In the genomic region with DNA sequence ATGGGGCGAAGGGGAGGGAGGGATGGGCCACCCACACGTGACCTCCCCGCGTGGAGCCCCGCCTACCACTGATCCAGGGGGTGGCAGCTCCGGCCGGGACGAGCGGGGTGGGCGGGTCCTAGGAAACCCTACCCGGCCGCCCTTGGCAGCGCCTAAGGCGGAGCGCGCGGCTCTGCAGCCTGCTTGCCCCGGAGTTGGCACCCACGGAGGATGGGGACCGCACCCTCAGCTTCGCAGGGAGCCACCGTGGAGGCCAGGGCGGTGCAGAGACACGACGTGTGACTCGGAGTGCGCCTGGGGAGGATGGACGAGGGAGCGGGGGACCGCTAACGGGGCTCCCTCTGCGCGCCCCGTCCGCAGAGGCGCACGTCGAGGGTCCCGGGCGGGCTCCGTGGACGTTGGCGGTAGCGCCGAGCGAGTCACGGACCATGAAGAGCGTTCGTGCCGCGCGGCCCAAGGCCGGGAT, we compare ENCODE assay signal across 8 cellular contexts. TPM values are rescaled to one million over a fixed set of nuclear protein-coding genes. Genes with fewer than 3 reads are reported as not detected.
DNase-seq lines count a peak whose midpoint lies in the region; ATAC-seq and TF ChIP-seq lines count a peak whose summit lies in the region.

RGS9BP (plus strand) TSS at position 129 of the 466 bp plus-strand sequence. CDS start 416 bp downstream, outside the sequence.

- no TSS peak for BruUV-seq in PC-3 (replicated peaks; lab: Mats Ljungman, UMichigan)

- POLR2A ChIA-PET in PC-3 (lab: Charles Lee; ENCODE audit: unreplicated experiment), result no interaction called here

- H3K27ac Mint-ChIP-seq in naive B cell, result peak within 1 kb of the TSS in 5 of 6 donors; percentile 44 to 87 (median 71)

- 2 to 4% (median 2%) methylated on average over 9 to 53 of the region's 53 CpGs for WGBS in stomach, 5 donors

- H3K27me3 Mint-ChIP-seq in naive B cell, result peaks cover 9 to 29% (median 16%) of the 10 kb centered on the region in 3 donors

- H3K79me2 ChIP-seq in PC-3 (ENCODE audit: low read length) (peaks cover 40% of the 10 kb centered on the region), fibroblast of lung (ENCODE audit: control insufficient read depth, insufficient read depth, low read length) (peaks cover 31% of the 10 kb centered on the region)

- TF ChIP-seq POLR2A in stomach (IDR thresholded peaks at IDR 0.05), result no peak

- H3K36me3 ChIP-seq in PC-3 (ENCODE audit: low read depth, low read length) (no peaks in the 10 kb centered on the region), fibroblast of lung (ENCODE audit: control insufficient read depth, insufficient read depth, low read length) (no peaks in the 10 kb centered on the region), stomach (no peaks in the 10 kb centered on the region)

- H3K9ac ChIP-seq in PC-3 (ENCODE audit: low read length) (peak within 1 kb of the TSS; percentile 79), fibroblast of lung (ENCODE audit: insufficient read depth, low read length) (peak within 1 kb of the TSS; percentile 72)

- H4K20me1 ChIP-seq in PC-3 (ENCODE audit: low read length) (peaks cover 7% of the 10 kb centered on the region; the same call in 1 of the 2 replicates), fibroblast of lung (ENCODE audit: control insufficient read depth, extremely low read depth, insufficient read depth, low read length) (no peaks in the 10 kb centered on the region)

- CTCF ChIA-PET in PC-3 (lab: Charles Lee), result no interaction called here

- H3K4me1 ChIP-seq in PC-3 (ENCODE audit: insufficient read depth, low read length), result peaks cover 10% of the 10 kb centered on the region; the same call in 1 of the 2 replicates
- no peaks in the 10 kb centered on the region for H3K4me1 ChIP-seq in fibroblast of lung (ENCODE audit: control insufficient read depth, extremely low read depth, insufficient read depth, low read length)
- H3K4me1 ChIP-seq in stomach, result peaks cover 32 to 52% (median 43%) of the 10 kb centered on the region in 4 donors

- H2AFZ ChIP-seq in PC-3 (ENCODE audit: low read length) (peak within 1 kb of the TSS; percentile 99), fibroblast of lung (ENCODE audit: low read length) (peak within 1 kb of the TSS; percentile 98)

- no peaks in the 10 kb centered on the region for H3F3A ChIP-seq in PC-3 (ENCODE audit: low read length, unreplicated experiment)

- H3K4me1 Mint-ChIP-seq in naive B cell, result peaks cover 22 to 39% (median 38%) of the 10 kb centered on the region in 3 donors

- peak within 1 kb of the TSS; percentile 97 for H3K4me3 ChIP-seq in HL-60 (replicated peaks; ENCODE audit: insufficient read depth, low read length)
- peak within 1 kb of the TSS; percentile 91 for H3K4me3 ChIP-seq in PC-3 (ENCODE audit: low read length)
- H3K4me3 ChIP-seq in fibroblast of lung (replicated peaks in 1 of 4; ENCODE audit: control extremely low read depth in 1 of 4, insufficient read depth in 1 of 4, low read depth in 3 of 4, low read length in 4 of 4), result peak within 1 kb of the TSS; percentile 83 to 94 (median 88)
- peak within 1 kb of the TSS; percentile 92 to 100 (median 98) for H3K4me3 ChIP-seq in stomach

- TF ChIP-seq CTCF in HL-60 (IDR thresholded peaks at IDR 0.05; ENCODE audit: insufficient read depth, low read length) (no peak), PC-3 (conservative IDR thresholded peaks at IDR 0.05; ENCODE audit: low read depth, low read length) (no peak), fibroblast of lung (conservative IDR thresholded peaks at IDR 0.05 in 1 of 2, IDR thresholded peaks at IDR 0.05 in 1 of 2; ENCODE audit: low read depth in 1 of 2, low read length in 2 of 2) (no peak), stomach (IDR thresholded peaks at IDR 0.05) (no peak)

- H3K27me3 ChIP-seq in HL-60 (ENCODE audit: insufficient read depth, poor library complexity, severe bottlenecking) (peaks cover 11% of the 10 kb centered on the region), PC-3 (ENCODE audit: low read length) (no peaks in the 10 kb centered on the region), fibroblast of lung (ENCODE audit: control insufficient read depth, insufficient read depth, low read length) (peaks cover 24% of the 10 kb centered on the region), stomach (peaks cover 0 to 27% (median 19%) of the 10 kb centered on the region in 3 donors)

- no peak for TF ChIP-seq EP300 in stomach (IDR thresholded peaks at IDR 0.05)

- DNase-seq in GM04504 (ENCODE audit: low read depth), result peak; percentile 51
- peak; percentile 54 to 71 for DNase-seq in HL-60 (ENCODE audit: low read depth in 1 of 2, low spot score in 1 of 2)
- DNase-seq in PC-3, result peak; percentile 61
- DNase-seq in activated T-helper 1 cell treated with anti-CD3 and anti-CD28 coated beads, Interleukin-2, amount 50 U/mL, for 16 hours (ENCODE audit: low read depth in 1 of 2, low spot score in 1 of 2), result peak; percentile 26 to 39
- peak; percentile 45 to 72 for DNase-seq in fibroblast of lung (ENCODE audit: low read depth in 2 of 2)
- no peak for DNase-seq in naive B cell
- peak; percentile 83 for DNase-seq in stomach

- no peaks in the 10 kb centered on the region for H3K9me3 ChIP-seq in PC-3 (ENCODE audit: low read length)
- H3K9me3 ChIP-seq in fibroblast of lung (ENCODE audit: control insufficient read depth, insufficient read depth, low read depth, low read length), result no peaks in the 10 kb centered on the region
- no peaks in the 10 kb centered on the region for H3K9me3 ChIP-seq in stomach

- H3K27ac ChIP-seq in HL-60 (replicated peaks) (peak within 1 kb of the TSS; percentile 72), PC-3 (ENCODE audit: low read length) (peak within 1 kb of the TSS; percentile 36; the same call in 1 of the 2 replicates), fibroblast of lung (ENCODE audit: insufficient read depth, low read length) (peak within 1 kb of the TSS; percentile 71), stomach (peak within 1 kb of the TSS; percentile 86 to 95 (median 92))

- intact Hi-C loops in PC-3 (cut with micrococcal nuclease) (no loop called here), stomach (cut with DNase I; ENCODE audit: low total_unique reads) (no loop called here)

- H3K9me3 Mint-ChIP-seq in naive B cell, result no peaks in the 10 kb centered on the region

- H3K36me3 Mint-ChIP-seq in naive B cell, result no peaks in the 10 kb centered on the region

- H3K9me2 ChIP-seq in PC-3 (replicated peaks; ENCODE audit: low read length), result no peaks in the 10 kb centered on the region

- H3K4me3 Mint-ChIP-seq in naive B cell, result peak within 1 kb of the TSS; percentile 87 to 99 (median 92)

- ATAC-seq in PC-3 (peak; percentile 73), naive B cell (ENCODE audit: low read depth in 2 of 2) (peak; percentile 14 to 17), HG03565 (IDR thresholded peaks at IDR 0.05; ENCODE audit: unreplicated experiment) (no peak)

- H3K4me2 ChIP-seq in PC-3 (ENCODE audit: low read length) (peak within 1 kb of the TSS; percentile 99), fibroblast of lung (ENCODE audit: extremely low read depth, insufficient read depth, low read length) (peak within 1 kb of the TSS; percentile 93)

RNA-seq across cellular contexts. Expression of gene RGS9BP, which starts in this region (rescaled TPM):
- total RNA-seq in PC-3 (2014; rRNA removed) (1.3 and 1.6 TPM in 2 replicates), fibroblast of lung (0.51 and 0.66 TPM in 2 replicates), stomach (1 to 10 TPM in 1 of 5 donors, under 1 TPM in 1, not detected in 3; 0.73 to 1.2 TPM)
- polyA plus RNA-seq in fibroblast of lung (0.03 and 0.09 TPM in 2 replicates), naive B cell (ENCODE audit: low read depth in 6 of 6) (not detected), stomach (under 1 TPM; 0.15 to 0.19 (median 0.18) TPM)
- 0.08 and 0.16 TPM in 2 replicates for polyA plus RNA-seq in fibroblast of lung (2012)
- not detected in 2 replicates for polyA minus RNA-seq in fibroblast of lung (ENCODE audit: low replicate concordance)

Comparison
In these comparisons a context has a peak if more than half of its experiments do, and no peak if none do; other contexts are left out.
1. Peak in DNase-seq, H3K4me3 ChIP-seq, H3K27ac ChIP-seq, H3K9ac ChIP-seq and H3K4me2 ChIP-seq in fibroblast of lung; RNA of the gene not detected or under 1 TPM.
2. Peak in ATAC-seq in naive B cell; RNA of the gene not detected or under 1 TPM.
3. H3K27ac ChIP-seq: peak in every context shown above with its lines; median percentile 92 in stomach; 72 in HL-60; 71 in fibroblast of lung; 36 in PC-3.